9 cellular contexts compared by ENCODE assay signal in genomic region chr18:51668101-51668500, GRCh38.
A peak's percentile ranks its signal among the peaks of the same experiment; 100 is the strongest.
DNase-seq lines count a peak whose midpoint lies in the region; ATAC-seq, FAIRE-seq and TF ChIP-seq lines count a peak whose summit lies in the region.
"Had no signal": no experiment of that assay in that cellular context is flagged by ENCODE, and none has a peak within 500 bp of the region (broad histone marks: within the 10 kb centered on the region; RNA-seq: fewer than 3 reads in every experiment).

No MANE protein-coding gene starts in this region.

- ATAC-seq in GM21619 (IDR thresholded peaks at IDR 0.05; ENCODE audit: unreplicated experiment) (peak; percentile 76), GM12878 (peak; percentile 90)
- ATAC-seq: T-cell had no signal

- H3K36me3 ChIP-seq in DOHH2 (ENCODE audit: control insufficient read depth, low read length) = no peaks in the 10 kb centered on the region
- H3K36me3 ChIP-seq in Peyer's patch = no peaks in the 10 kb centered on the region
- no peaks in the 10 kb centered on the region for H3K36me3 ChIP-seq in GM12878 (ENCODE audit: control insufficient read depth in 2 of 2, insufficient read depth in 2 of 2, low read length in 1 of 2)

- no peak overlapping the region for H3K27ac ChIP-seq in DOHH2 (ENCODE audit: low read depth, low read length)
- no peak overlapping the region for H3K27ac ChIP-seq in Peyer's patch
- no peak overlapping the region for H3K27ac ChIP-seq in GM12878 (ENCODE audit: control insufficient read depth, insufficient read depth)

- no peaks in the 10 kb centered on the region for H3K9me2 ChIP-seq in DOHH2 (replicated peaks; ENCODE audit: control insufficient read depth, low read length)

- H3K4me1 ChIP-seq in DOHH2 (ENCODE audit: control insufficient read depth, low read length) = no peaks in the 10 kb centered on the region
- H3K4me1 ChIP-seq in Peyer's patch = no peaks in the 10 kb centered on the region
- no peaks in the 10 kb centered on the region for H3K4me1 ChIP-seq in GM12878 (ENCODE audit: control insufficient read depth, insufficient read depth, low read length)

- H3K79me2 ChIP-seq in DOHH2 (ENCODE audit: control insufficient read depth, low read length) (no peaks in the 10 kb centered on the region), GM12878 (ENCODE audit: control insufficient read depth, insufficient read depth, low read length) (no peaks in the 10 kb centered on the region)

- no peak overlapping the region for H3K9ac ChIP-seq in GM12878 (ENCODE audit: control insufficient read depth, insufficient read depth, low read length)

- intact Hi-C loops in GM12878 (cut with micrococcal nuclease; ENCODE audit: unreplicated experiment) = loop anchor here (1.0 to 5.0 kb wide), 8 partner anchors 47 to 1234 kb away; no protein-coding TSS in a partner anchor

- SMC1A ChIA-PET in GM12878 (lab: Charles Lee; ENCODE audit: uncharacterized antibody, unreplicated experiment) = interaction anchor here (0.6 to 5.0 kb wide), 79 partner anchors 8 to 1713 kb away, joined by 3 to 153 read pairs (median 4); no protein-coding TSS in a partner anchor

- H3K27me3 ChIP-seq in DOHH2 (ENCODE audit: control insufficient read depth, low read length) (no peaks in the 10 kb centered on the region), Peyer's patch (no peaks in the 10 kb centered on the region), GM12878 (replicated peaks in 1 of 2; ENCODE audit: control insufficient read depth in 2 of 2, insufficient read depth in 2 of 2, low read length in 1 of 2) (no peaks in the 10 kb centered on the region)

- TF ChIP-seq RAD21 in GM12878 (IDR thresholded peaks at IDR 0.05; ENCODE audit: insufficient read depth, low read depth, low read length) = peak; percentile 85

- no peak overlapping the region for H2AFZ ChIP-seq in GM12878 (ENCODE audit: control insufficient read depth, low read depth, low read length)

- no peak for TF ChIP-seq POLR2A in Peyer's patch (IDR thresholded peaks at IDR 0.05)
- no peak for TF ChIP-seq POLR2A in GM12878 (IDR thresholded peaks at IDR 0.05; ENCODE audit: low read depth, low read length)

- DNase-seq in LNCaP clone FGC (ENCODE audit: low read depth) (no peak), Peyer's patch (peak in 2 of 3 donors; percentile 41 to 68), GM12878 (ENCODE audit: low read depth, low spot score) (no peak), iris pigment epithelial cell (ENCODE audit: low read depth) (peak; percentile 6), GOT3 (lab: John Stamatoyannopoulos, UW) (no peak)
- peak; percentile 27 for DNase-seq in stimulated activated CD4-positive, alpha-beta T cell treated with anti-CD3 and anti-CD28 coated beads, Interleukin-4, amount 100 ng/mL, for 1 hour

- BruUV-seq in GM12878 (replicated peaks; lab: Mats Ljungman, UMichigan) = no TSS peak

- CTCF ChIA-PET in GM12878 (lab: Yijun Ruan, JAX) = interaction anchor here (0.6 to 5.3 kb wide), 54 partner anchors 12 to 1715 kb away, joined by 3 to 150 read pairs (median 4); no protein-coding TSS in a partner anchor

- in situ Hi-C loops in GM12878 (cut with MboI) = loop anchor here (5.0 to 25.0 kb wide), 4 partner anchors 619 to 1719 kb away; no protein-coding TSS in a partner anchor

- RAD21 ChIA-PET in GM12878 (lab: Charles Lee; ENCODE audit: unreplicated experiment) = interaction anchor here (0.6 to 5.1 kb wide), 51 partner anchors 10 to 1712 kb away, joined by 3 to 137 read pairs (median 4); no protein-coding TSS in a partner anchor

- no peak for TF ChIP-seq EP300 in GM12878 (IDR thresholded peaks at IDR 0.05; ENCODE audit: borderline replicate concordance in 1 of 2, control insufficient read depth in 1 of 2, low read depth in 2 of 2, low read length in 2 of 2)

- POLR2A ChIA-PET in GM12878 (lab: Charles Lee) = interaction anchor here (0.6 to 1.2 kb wide), 2 partner anchors 401 to 622 kb away, joined by 3 read pairs; no protein-coding TSS in a partner anchor

- peak; percentile 89 for FAIRE-seq in GM12878 (lab: Jason Lieb, UNC)

- H3F3A ChIP-seq in DOHH2 (ENCODE audit: control insufficient read depth, insufficient read depth) = no peaks in the 10 kb centered on the region

- no peaks in the 10 kb centered on the region for H4K20me1 ChIP-seq in DOHH2 (ENCODE audit: control insufficient read depth, insufficient read depth, low read depth, low read length)
- H4K20me1 ChIP-seq in GM12878 (ENCODE audit: control insufficient read depth, insufficient read depth) = no peaks in the 10 kb centered on the region

- H3K9me3 ChIP-seq in DOHH2 (ENCODE audit: control insufficient read depth, insufficient read depth, low read length) (no peaks in the 10 kb centered on the region), Peyer's patch (no peaks in the 10 kb centered on the region), GM12878 (replicated peaks; ENCODE audit: control insufficient read depth, insufficient read depth, low read length) (no peaks in the 10 kb centered on the region)

- WGBS in GM12878 (ENCODE audit: insufficient coverage, insufficient replicate concordance, low lambda C conversion rate, missing lambda C conversion rate) = 3% methylated on average over 10 of the region's 10 CpGs

- H3K4me3 ChIP-seq in DOHH2 (ENCODE audit: low read length) (no peak overlapping the region), LNCaP clone FGC (ENCODE audit: low read depth, low read length) (no peak overlapping the region), Peyer's patch (no peak overlapping the region), GM12878 (no peak overlapping the region)

- TF ChIP-seq CTCF in DOHH2 (IDR thresholded peaks at IDR 0.05; ENCODE audit: low read depth, low read length, poor library complexity, severe bottlenecking) = peak; percentile 89
- TF ChIP-seq CTCF in LNCaP clone FGC (IDR thresholded peaks at IDR 0.05; ENCODE audit: control insufficient read depth, extremely low read depth, insufficient read depth) = peak; percentile 81
- TF ChIP-seq CTCF in Peyer's patch (IDR thresholded peaks at IDR 0.05) = peak in 5 of 6 experiments; percentile 49 to 71 (median 62)
- peak; percentile 70 to 84 (median 80) for TF ChIP-seq CTCF in GM12878 (IDR thresholded peaks at IDR 0.05 in 2 of 3, conservative IDR thresholded peaks at IDR 0.05 in 1 of 3; ENCODE audit: control insufficient read depth in 2 of 3, extremely low read depth in 1 of 3, insufficient read depth in 1 of 3, low read depth in 3 of 3, low read length in 3 of 3)

- no peak overlapping the region for H3K4me2 ChIP-seq in DOHH2 (ENCODE audit: low read length)
- no peak overlapping the region for H3K4me2 ChIP-seq in GM12878 (ENCODE audit: control insufficient read depth, insufficient read depth)

TF ChIP-seq in GM12878, 131 proteins besides CTCF, POLR2A, EP300 and RAD21 (continues in another document):
- TF ChIP-seq, protein P1, sequence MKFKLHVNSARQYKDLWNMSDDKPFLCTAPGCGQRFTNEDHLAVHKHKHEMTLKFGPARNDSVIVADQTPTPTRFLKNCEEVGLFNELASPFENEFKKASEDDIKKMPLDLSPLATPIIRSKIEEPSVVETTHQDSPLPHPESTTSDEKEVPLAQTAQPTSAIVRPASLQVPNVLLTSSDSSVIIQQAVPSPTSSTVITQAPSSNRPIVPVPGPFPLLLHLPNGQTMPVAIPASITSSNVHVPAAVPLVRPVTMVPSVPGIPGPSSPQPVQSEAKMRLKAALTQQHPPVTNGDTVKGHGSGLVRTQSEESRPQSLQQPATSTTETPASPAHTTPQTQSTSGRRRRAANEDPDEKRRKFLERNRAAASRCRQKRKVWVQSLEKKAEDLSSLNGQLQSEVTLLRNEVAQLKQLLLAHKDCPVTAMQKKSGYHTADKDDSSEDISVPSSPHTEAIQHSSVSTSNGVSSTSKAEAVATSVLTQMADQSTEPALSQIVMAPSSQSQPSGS (IDR thresholded peaks at IDR 0.05; ENCODE audit: low read length) = no peak
- TF ChIP-seq BHLHE40 (IDR thresholded peaks at IDR 0.05; ENCODE audit: borderline replicate concordance in 1 of 2, low read depth in 2 of 2, low read length in 1 of 2) (peak; percentile 58 to 73; a peak in 2 of 4 replicates), NKRF (conservative IDR thresholded peaks at IDR 0.05) (no peak), ZNF207 (IDR thresholded peaks at IDR 0.05; ENCODE audit: borderline replicate concordance) (0 out of 2 replicates have a peak, but pooled peaks have one; percentile 53), SMAD1 (IDR thresholded peaks at IDR 0.05; ENCODE audit: low read depth, partially characterized antibody) (no peak), FOXM1 (IDR thresholded peaks at IDR 0.05; ENCODE audit: low read depth, low read length) (peak; percentile 40; the same call in 1 of the 2 replicates), RUNX3 (IDR thresholded peaks at IDR 0.05; ENCODE audit: low read length) (no peak), RELA (IDR thresholded peaks at IDR 0.05; ENCODE audit: borderline replicate concordance, partially characterized antibody) (peak; percentile 53), NFXL1 (IDR thresholded peaks at IDR 0.05; ENCODE audit: borderline replicate concordance) (no peak), SMC3 (IDR thresholded peaks at IDR 0.05; ENCODE audit: borderline replicate concordance, low read length) (peak; percentile 97), SREBF1 (IDR thresholded peaks at IDR 0.05; ENCODE audit: low read length) (no peak), CBFB (IDR thresholded peaks at IDR 0.05; ENCODE audit: low read depth) (no peak), SUPT20H (IDR thresholded peaks at IDR 0.05; ENCODE audit: borderline replicate concordance, control insufficient read depth, low read depth, low read length) (no peak)
- TF ChIP-seq, protein P2, sequence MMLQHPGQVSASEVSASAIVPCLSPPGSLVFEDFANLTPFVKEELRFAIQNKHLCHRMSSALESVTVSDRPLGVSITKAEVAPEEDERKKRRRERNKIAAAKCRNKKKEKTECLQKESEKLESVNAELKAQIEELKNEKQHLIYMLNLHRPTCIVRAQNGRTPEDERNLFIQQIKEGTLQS (IDR thresholded peaks at IDR 0.05; ENCODE audit: borderline replicate concordance, extremely low read depth, low read depth, low read length) = no peak

Comparison
In these comparisons a context has a peak if more than half of its experiments do, and no peak if none do; other contexts are left out.
1. DNase-seq: peak in Peyer's patch (2 of 3), iris pigment epithelial cell (single experiment) and stimulated activated CD4-positive, alpha-beta T cell treated with anti-CD3 and anti-CD28 coated beads, Interleukin-4, amount 100 ng/mL, for 1 hour (single experiment); none in LNCaP clone FGC (single experiment), GM12878 (single experiment) and GOT3 (single experiment).
2. Peak in every context shown above with its lines, with median percentiles within 50 percentile points of each other: CTCF ChIP-seq.